8 cellular contexts compared by ENCODE assay signal in the genomic region with DNA sequence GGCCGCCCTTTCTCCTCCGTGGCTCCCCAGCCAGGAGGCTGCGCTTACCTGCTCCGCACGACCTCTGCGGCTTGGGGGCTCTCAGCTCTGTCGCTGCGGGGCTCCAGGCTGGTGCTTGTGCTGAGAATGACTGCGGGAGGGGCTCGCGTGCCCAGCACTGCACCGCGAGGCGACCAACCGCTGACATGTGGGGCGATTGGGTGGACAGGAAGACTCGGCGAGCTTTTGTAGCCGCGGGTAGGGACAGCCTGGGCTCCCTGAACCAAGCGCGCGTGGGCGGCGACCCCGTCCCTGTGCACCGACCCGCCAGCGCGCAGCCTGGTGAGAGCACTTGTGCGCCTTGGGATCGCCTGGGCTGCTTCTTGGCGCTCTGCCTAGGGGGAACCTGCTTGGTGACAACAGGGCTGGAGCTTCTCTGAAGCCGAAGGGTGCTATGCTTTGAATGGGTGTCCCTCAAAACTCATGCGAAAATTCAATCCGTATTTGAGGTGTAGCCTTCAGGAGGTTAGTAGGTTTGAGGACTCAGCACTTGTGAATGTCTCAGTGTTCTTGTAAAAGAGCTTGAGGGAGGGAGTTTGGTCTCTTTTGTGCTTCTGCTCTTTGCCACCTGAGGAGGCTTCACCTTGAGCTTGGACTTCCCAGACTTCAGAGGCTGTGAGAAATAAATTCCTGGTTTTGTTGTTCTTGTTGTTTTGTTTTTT. TPM values are rescaled to one million over a fixed set of nuclear protein-coding genes. Genes with fewer than 3 reads are reported as not detected.
A peak's percentile ranks its signal among the peaks of the same experiment; 100 is the strongest.
DNase-seq lines count a peak whose midpoint lies in the region; ATAC-seq and TF ChIP-seq lines count a peak whose summit lies in the region.

No MANE protein-coding gene starts in this region.

- H3K4me1 Mint-ChIP-seq in glutamatergic neuron (ENCODE audit: low read depth, unreplicated experiment), result no peaks in the 10 kb centered on the region
- H3K4me1 Mint-ChIP-seq in natural killer cell treated with Interleukin-12 subunit alpha and Interleukin-12 subunit beta and Interleukin-15 and Interleukin-18, amount 100 ng/mL, for 72 hours (ENCODE audit: low read depth in 2 of 2), result peaks cover 0 to 2% of the 10 kb centered on the region in 2 donors

- H3K27me3 Mint-ChIP-seq in glutamatergic neuron (ENCODE audit: unreplicated experiment), result peaks cover 5% of the 10 kb centered on the region
- H3K27me3 Mint-ChIP-seq in natural killer cell treated with Interleukin-12 subunit alpha and Interleukin-12 subunit beta and Interleukin-15 and Interleukin-18, amount 100 ng/mL, for 72 hours, result peaks cover 34 to 38% of the 10 kb centered on the region in 2 donors

- TF ChIP-seq CTCF in glutamatergic neuron (IDR thresholded peaks at IDR 0.05; ENCODE audit: partially characterized antibody, unreplicated experiment), result no peak

- H3K27ac Mint-ChIP-seq in glutamatergic neuron (ENCODE audit: unreplicated experiment), result no peak overlapping the region
- no peak overlapping the region for H3K27ac Mint-ChIP-seq in natural killer cell treated with Interleukin-12 subunit alpha and Interleukin-12 subunit beta and Interleukin-15 and Interleukin-18, amount 100 ng/mL, for 72 hours

- peaks cover 4% of the 10 kb centered on the region for H3K9me3 Mint-ChIP-seq in glutamatergic neuron (ENCODE audit: unreplicated experiment)
- H3K9me3 Mint-ChIP-seq in natural killer cell treated with Interleukin-12 subunit alpha and Interleukin-12 subunit beta and Interleukin-15 and Interleukin-18, amount 100 ng/mL, for 72 hours, result peaks cover 8% of the 10 kb centered on the region

- peak; percentile 15 for DNase-seq in stimulated activated CD4-positive, alpha-beta T cell treated with anti-CD3 and anti-CD28 coated beads, Interleukin-15, amount 100 ng/mL, for 24 hours
- no peak for DNase-seq in stimulated activated CD4-positive, alpha-beta T cell treated with anti-CD3 and anti-CD28 coated beads, Interleukin-2, amount 100 ng/mL, for 48 hours
- no peak for DNase-seq in SK-N-MC (ENCODE audit: low read depth, low spot score)
- DNase-seq in glutamatergic neuron, result peak; percentile 62
- DNase-seq in NCI-H526 treated with DMSO at 0.1 percent for 48 hours (lab: John Stamatoyannopoulos, UW), result no peak
- DNase-seq in natural killer cell treated with Interleukin-12 subunit alpha and Interleukin-12 subunit beta and Interleukin-15 and Interleukin-18, amount 100 ng/mL, for 72 hours (ENCODE audit: low spot score), result no peak

- H3K4me1 ChIP-seq in skeletal muscle satellite cell (ENCODE audit: control insufficient read depth, insufficient read depth, low read length), result peaks cover 7% of the 10 kb centered on the region

- no peak overlapping the region for H3K9ac ChIP-seq in SK-N-MC (ENCODE audit: insufficient read length)
- H3K9ac ChIP-seq in skeletal muscle satellite cell (ENCODE audit: low read depth, low read length), result no peak overlapping the region

- peaks cover 36% of the 10 kb centered on the region for H3K27me3 ChIP-seq in skeletal muscle satellite cell (ENCODE audit: control insufficient read depth, insufficient read depth, low read length)

- H3K36me3 ChIP-seq in SK-N-MC (ENCODE audit: insufficient read depth, low read length) (no peaks in the 10 kb centered on the region), skeletal muscle satellite cell (ENCODE audit: insufficient read depth, low read length) (no peaks in the 10 kb centered on the region)

- peak overlapping the region; percentile 84 for H3K4me2 ChIP-seq in skeletal muscle satellite cell (ENCODE audit: low read length)

- peak overlapping the region; percentile 79 for H3K4me3 Mint-ChIP-seq in glutamatergic neuron (ENCODE audit: unreplicated experiment)
- no peak overlapping the region for H3K4me3 Mint-ChIP-seq in natural killer cell treated with Interleukin-12 subunit alpha and Interleukin-12 subunit beta and Interleukin-15 and Interleukin-18, amount 100 ng/mL, for 72 hours

- H3K36me3 Mint-ChIP-seq in glutamatergic neuron (ENCODE audit: unreplicated experiment), result peaks cover 19% of the 10 kb centered on the region
- H3K36me3 Mint-ChIP-seq in natural killer cell treated with Interleukin-12 subunit alpha and Interleukin-12 subunit beta and Interleukin-15 and Interleukin-18, amount 100 ng/mL, for 72 hours, result peaks cover 7% of the 10 kb centered on the region

- no peak overlapping the region for H3K27ac ChIP-seq in SK-N-MC

- H3K4me3 ChIP-seq in SK-N-MC (peak overlapping the region; percentile 23), skeletal muscle satellite cell (ENCODE audit: low read length) (peak overlapping the region; percentile 63)

- no peak for ATAC-seq in HG03469 (IDR thresholded peaks at IDR 0.05; ENCODE audit: unreplicated experiment)
- no peak for ATAC-seq in natural killer cell treated with Interleukin-12 subunit alpha and Interleukin-12 subunit beta and Interleukin-15 and Interleukin-18, amount 100 ng/mL, for 72 hours

- H3K9me3 ChIP-seq in SK-N-MC (ENCODE audit: low read depth, low read length) (peaks cover 5% of the 10 kb centered on the region; the same call in 1 of the 2 replicates), skeletal muscle satellite cell (replicated peaks; ENCODE audit: low read length) (peaks cover 7% of the 10 kb centered on the region)

RNA-seq across cellular contexts. Expression of gene IL12A, which starts 50.4 kb away (rescaled TPM):
- not detected for total RNA-seq in glutamatergic neuron (ENCODE audit: unreplicated experiment)
- total RNA-seq in skeletal muscle satellite cell (2012; rRNA removed), result 1.1 and 1.5 TPM in 2 replicates
- 1 to 10 TPM in 1 of 2 donors, under 1 TPM in 1; 0.31 to 1.5 TPM for total RNA-seq in natural killer cell treated with Interleukin-12 subunit alpha and Interleukin-12 subunit beta and Interleukin-15 and Interleukin-18, amount 100 ng/mL, for 72 hours

Comparison
In these comparisons a context has a peak if more than half of its experiments do, and no peak if none do; other contexts are left out.
1. DNase-seq: peak in stimulated activated CD4-positive, alpha-beta T cell treated with anti-CD3 and anti-CD28 coated beads, Interleukin-15, amount 100 ng/mL, for 24 hours (single experiment) and glutamatergic neuron (single experiment); none in stimulated activated CD4-positive, alpha-beta T cell treated with anti-CD3 and anti-CD28 coated beads, Interleukin-2, amount 100 ng/mL, for 48 hours (0 of 2), SK-N-MC (single experiment), NCI-H526 treated with DMSO at 0.1 percent for 48 hours (single experiment) and natural killer cell treated with Interleukin-12 subunit alpha and Interleukin-12 subunit beta and Interleukin-15 and Interleukin-18, amount 100 ng/mL, for 72 hours (single experiment).